1 cellular context compared by ENCODE assay signal in the genomic region with DNA sequence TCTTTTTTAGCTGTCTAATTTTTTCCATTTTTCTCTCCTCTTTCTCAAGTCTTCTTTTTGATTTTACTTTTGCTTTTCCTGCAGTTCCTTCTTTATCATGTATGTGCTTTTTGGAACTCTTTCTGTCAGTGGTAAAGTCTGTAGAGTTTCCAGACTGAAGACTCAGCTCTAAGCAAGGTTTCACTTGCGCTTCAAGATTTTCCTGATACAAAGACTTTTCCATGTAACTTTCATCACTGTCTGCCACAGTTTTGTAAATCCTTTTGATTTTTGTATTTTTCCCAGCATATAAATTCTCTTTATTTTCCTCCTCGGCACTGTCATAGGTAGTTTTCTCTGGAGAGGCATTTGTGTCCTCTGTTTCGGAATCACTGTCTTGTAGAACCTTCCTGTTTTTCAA.
TF ChIP-seq lines count a peak whose summit lies in the region.

No MANE protein-coding gene starts in this region.

TF ChIP-seq in GM23338, 12 proteins besides CTCF, POLR2A, EP300 and RAD21:
- TF ChIP-seq, protein P1, sequence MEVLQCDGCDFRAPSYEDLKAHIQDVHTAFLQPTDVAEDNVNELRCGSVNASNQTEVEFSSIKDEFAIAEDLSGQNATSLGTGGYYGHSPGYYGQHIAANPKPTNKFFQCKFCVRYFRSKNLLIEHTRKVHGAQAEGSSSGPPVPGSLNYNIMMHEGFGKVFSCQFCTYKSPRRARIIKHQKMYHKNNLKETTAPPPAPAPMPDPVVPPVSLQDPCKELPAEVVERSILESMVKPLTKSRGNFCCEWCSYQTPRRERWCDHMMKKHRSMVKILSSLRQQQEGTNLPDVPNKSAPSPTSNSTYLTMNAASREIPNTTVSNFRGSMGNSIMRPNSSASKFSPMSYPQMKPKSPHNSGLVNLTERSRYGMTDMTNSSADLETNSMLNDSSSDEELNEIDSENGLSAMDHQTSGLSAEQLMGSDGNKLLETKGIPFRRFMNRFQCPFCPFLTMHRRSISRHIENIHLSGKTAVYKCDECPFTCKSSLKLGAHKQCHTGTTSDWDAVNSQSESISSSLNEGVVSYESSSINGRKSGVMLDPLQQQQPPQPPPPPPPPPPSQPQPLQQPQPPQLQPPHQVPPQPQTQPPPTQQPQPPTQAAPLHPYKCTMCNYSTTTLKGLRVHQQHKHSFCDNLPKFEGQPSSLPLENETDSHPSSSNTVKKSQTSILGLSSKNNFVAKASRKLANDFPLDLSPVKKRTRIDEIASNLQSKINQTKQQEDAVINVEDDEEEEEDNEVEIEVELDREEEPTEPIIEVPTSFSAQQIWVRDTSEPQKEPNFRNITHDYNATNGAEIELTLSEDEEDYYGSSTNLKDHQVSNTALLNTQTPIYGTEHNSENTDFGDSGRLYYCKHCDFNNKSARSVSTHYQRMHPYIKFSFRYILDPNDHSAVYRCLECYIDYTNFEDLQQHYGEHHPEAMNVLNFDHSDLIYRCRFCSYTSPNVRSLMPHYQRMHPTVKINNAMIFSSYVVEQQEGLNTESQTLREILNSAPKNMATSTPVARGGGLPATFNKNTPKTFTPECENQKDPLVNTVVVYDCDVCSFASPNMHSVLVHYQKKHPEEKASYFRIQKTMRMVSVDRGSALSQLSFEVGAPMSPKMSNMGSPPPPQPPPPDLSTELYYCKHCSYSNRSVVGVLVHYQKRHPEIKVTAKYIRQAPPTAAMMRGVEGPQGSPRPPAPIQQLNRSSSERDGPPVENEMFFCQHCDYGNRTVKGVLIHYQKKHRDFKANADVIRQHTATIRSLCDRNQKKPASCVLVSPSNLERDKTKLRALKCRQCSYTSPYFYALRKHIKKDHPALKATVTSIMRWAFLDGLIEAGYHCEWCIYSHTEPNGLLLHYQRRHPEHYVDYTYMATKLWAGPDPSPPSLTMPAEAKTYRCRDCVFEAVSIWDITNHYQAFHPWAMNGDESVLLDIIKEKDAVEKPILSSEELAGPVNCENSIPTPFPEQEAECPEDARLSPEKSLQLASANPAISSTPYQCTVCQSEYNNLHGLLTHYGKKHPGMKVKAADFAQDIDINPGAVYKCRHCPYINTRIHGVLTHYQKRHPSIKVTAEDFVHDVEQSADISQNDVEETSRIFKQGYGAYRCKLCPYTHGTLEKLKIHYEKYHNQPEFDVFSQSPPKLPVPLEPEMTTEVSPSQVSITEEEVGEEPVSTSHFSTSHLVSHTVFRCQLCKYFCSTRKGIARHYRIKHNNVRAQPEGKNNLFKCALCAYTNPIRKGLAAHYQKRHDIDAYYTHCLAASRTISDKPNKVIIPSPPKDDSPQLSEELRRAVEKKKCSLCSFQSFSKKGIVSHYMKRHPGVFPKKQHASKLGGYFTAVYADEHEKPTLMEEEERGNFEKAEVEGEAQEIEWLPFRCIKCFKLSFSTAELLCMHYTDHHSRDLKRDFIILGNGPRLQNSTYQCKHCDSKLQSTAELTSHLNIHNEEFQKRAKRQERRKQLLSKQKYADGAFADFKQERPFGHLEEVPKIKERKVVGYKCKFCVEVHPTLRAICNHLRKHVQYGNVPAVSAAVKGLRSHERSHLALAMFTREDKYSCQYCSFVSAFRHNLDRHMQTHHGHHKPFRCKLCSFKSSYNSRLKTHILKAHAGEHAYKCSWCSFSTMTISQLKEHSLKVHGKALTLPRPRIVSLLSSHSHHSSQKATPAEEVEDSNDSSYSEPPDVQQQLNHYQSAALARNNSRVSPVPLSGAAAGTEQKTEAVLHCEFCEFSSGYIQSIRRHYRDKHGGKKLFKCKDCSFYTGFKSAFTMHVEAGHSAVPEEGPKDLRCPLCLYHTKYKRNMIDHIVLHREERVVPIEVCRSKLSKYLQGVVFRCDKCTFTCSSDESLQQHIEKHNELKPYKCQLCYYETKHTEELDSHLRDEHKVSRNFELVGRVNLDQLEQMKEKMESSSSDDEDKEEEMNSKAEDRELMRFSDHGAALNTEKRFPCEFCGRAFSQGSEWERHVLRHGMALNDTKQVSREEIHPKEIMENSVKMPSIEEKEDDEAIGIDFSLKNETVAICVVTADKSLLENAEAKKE (CRISPR knock-in tag; IDR thresholded peaks at IDR 0.05) = no peak
- TF ChIP-seq NANOG (IDR thresholded peaks at IDR 0.05; ENCODE audit: borderline replicate concordance) = no peak
- no peak for TF ChIP-seq EZH2 (IDR thresholded peaks at IDR 0.05; ENCODE audit: low read depth, unreplicated experiment)
- TF ChIP-seq, protein P2, sequence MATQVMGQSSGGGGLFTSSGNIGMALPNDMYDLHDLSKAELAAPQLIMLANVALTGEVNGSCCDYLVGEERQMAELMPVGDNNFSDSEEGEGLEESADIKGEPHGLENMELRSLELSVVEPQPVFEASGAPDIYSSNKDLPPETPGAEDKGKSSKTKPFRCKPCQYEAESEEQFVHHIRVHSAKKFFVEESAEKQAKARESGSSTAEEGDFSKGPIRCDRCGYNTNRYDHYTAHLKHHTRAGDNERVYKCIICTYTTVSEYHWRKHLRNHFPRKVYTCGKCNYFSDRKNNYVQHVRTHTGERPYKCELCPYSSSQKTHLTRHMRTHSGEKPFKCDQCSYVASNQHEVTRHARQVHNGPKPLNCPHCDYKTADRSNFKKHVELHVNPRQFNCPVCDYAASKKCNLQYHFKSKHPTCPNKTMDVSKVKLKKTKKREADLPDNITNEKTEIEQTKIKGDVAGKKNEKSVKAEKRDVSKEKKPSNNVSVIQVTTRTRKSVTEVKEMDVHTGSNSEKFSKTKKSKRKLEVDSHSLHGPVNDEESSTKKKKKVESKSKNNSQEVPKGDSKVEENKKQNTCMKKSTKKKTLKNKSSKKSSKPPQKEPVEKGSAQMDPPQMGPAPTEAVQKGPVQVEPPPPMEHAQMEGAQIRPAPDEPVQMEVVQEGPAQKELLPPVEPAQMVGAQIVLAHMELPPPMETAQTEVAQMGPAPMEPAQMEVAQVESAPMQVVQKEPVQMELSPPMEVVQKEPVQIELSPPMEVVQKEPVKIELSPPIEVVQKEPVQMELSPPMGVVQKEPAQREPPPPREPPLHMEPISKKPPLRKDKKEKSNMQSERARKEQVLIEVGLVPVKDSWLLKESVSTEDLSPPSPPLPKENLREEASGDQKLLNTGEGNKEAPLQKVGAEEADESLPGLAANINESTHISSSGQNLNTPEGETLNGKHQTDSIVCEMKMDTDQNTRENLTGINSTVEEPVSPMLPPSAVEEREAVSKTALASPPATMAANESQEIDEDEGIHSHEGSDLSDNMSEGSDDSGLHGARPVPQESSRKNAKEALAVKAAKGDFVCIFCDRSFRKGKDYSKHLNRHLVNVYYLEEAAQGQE (IDR thresholded peaks at IDR 0.05; ENCODE audit: unreplicated experiment) = no peak
- TF ChIP-seq ZNF331 (CRISPR knock-in tag; IDR thresholded peaks at IDR 0.05; ENCODE audit: low read depth) = no peak
- TF ChIP-seq, protein P3, sequence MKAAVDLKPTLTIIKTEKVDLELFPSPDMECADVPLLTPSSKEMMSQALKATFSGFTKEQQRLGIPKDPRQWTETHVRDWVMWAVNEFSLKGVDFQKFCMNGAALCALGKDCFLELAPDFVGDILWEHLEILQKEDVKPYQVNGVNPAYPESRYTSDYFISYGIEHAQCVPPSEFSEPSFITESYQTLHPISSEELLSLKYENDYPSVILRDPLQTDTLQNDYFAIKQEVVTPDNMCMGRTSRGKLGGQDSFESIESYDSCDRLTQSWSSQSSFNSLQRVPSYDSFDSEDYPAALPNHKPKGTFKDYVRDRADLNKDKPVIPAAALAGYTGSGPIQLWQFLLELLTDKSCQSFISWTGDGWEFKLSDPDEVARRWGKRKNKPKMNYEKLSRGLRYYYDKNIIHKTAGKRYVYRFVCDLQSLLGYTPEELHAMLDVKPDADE (IDR thresholded peaks at IDR 0.05) = no peak
- TF ChIP-seq STAT1 (IDR thresholded peaks at IDR 0.05; ENCODE audit: unreplicated experiment) = no peak
- TF ChIP-seq POLR2AphosphoS5 (IDR thresholded peaks at IDR 0.05; ENCODE audit: low read depth) = no peak
- no peak for TF ChIP-seq ZNF114 (CRISPR knock-in tag; IDR thresholded peaks at IDR 0.05)
- no peak for TF ChIP-seq JUNB (IDR thresholded peaks at IDR 0.05; ENCODE audit: unreplicated experiment)
- TF ChIP-seq CREB1 (CRISPR knock-in tag; IDR thresholded peaks at IDR 0.05; ENCODE audit: low read depth) = no peak
- no peak for TF ChIP-seq EZH2phosphoT487 (IDR thresholded peaks at IDR 0.05; ENCODE audit: unreplicated experiment)
